ENCODE assay signal across 19 cellular contexts in genomic region chr17:75468311-75468754, GRCh38. TPM values are rescaled to one million over a fixed set of nuclear protein-coding genes. Genes with fewer than 3 reads are reported as not detected.
DNase-seq lines count a peak whose midpoint lies in the region; ATAC-seq, FAIRE-seq and TF ChIP-seq lines count a peak whose summit lies in the region.
"Had no signal": no experiment of that assay in that cellular context is flagged by ENCODE, and none has a peak within 500 bp of the region (broad histone marks: within the 10 kb centered on the region; RNA-seq: fewer than 3 reads in every experiment).

No MANE protein-coding gene starts in this region.

- DNase-seq in astrocyte (ENCODE audit: low read depth) = no peak
- DNase-seq in DMS114 treated with DMSO at 0.1 percent for 48 hours (lab: John Stamatoyannopoulos, UW; ENCODE audit: unreplicated experiment) = no peak
- no peak for DNase-seq in activated CD4-positive, alpha-beta T cell treated with anti-CD3 and anti-CD28 coated beads for 48 hours
- DNase-seq: activated naive CD8-positive, alpha-beta T cell treated with anti-CD3 and anti-CD28 coated beads for 36 hours; activated T-cell treated with anti-CD3 and anti-CD28 coated beads for 4 hours; dermis blood vessel endothelial cell; EL; mesenchymal stem cell; MM.1S; Peyer's patch; stimulated activated CD4-positive, alpha-beta T cell treated with anti-CD3 and anti-CD28 coated beads, Interleukin-15, amount 100 ng/mL, for 24 hours had no signal

- no peak overlapping the region for H3K27ac ChIP-seq in HEK293 (ENCODE audit: extremely low read depth, low read depth, low read length)
- H3K27ac ChIP-seq in astrocyte (ENCODE audit: low read depth, low read length) = no peak overlapping the region
- peak overlapping the region; percentile 42 for H3K27ac ChIP-seq in layer of hippocampus (ENCODE audit: low read depth, low read length)
- peak overlapping the region; percentile 91 for H3K27ac ChIP-seq in skeletal muscle tissue (ENCODE audit: low read depth, low read length)
- H3K27ac ChIP-seq: C4-2B, Peyer's patch had no signal

- H3K9ac ChIP-seq in astrocyte (ENCODE audit: low read length) (peak overlapping the region; percentile 8), skeletal muscle tissue (ENCODE audit: low read depth in 1 of 3, low read length in 3 of 3) (peak overlapping the region; percentile 47 to 78 (median 66))

- H3K27ac Mint-ChIP-seq in astrocyte (ENCODE audit: unreplicated experiment) = no peak overlapping the region
- H3K27ac Mint-ChIP-seq: activated naive CD8-positive, alpha-beta T cell treated with anti-CD3 and anti-CD28 coated beads for 36 hours had no signal

- no peak overlapping the region for H3K4me2 ChIP-seq in astrocyte (ENCODE audit: low read length)

- H3K9me3 Mint-ChIP-seq in astrocyte (ENCODE audit: unreplicated experiment) = no peaks in the 10 kb centered on the region
- H3K9me3 Mint-ChIP-seq: activated naive CD8-positive, alpha-beta T cell treated with anti-CD3 and anti-CD28 coated beads for 36 hours had no signal

- H3K4me1 Mint-ChIP-seq in astrocyte (ENCODE audit: low read depth, unreplicated experiment) = peaks cover 2% of the 10 kb centered on the region
- H3K4me1 Mint-ChIP-seq: activated naive CD8-positive, alpha-beta T cell treated with anti-CD3 and anti-CD28 coated beads for 36 hours had no signal

- H3K27me3 Mint-ChIP-seq in astrocyte (ENCODE audit: low read depth, unreplicated experiment) = no peaks in the 10 kb centered on the region
- H3K27me3 Mint-ChIP-seq: activated naive CD8-positive, alpha-beta T cell treated with anti-CD3 and anti-CD28 coated beads for 36 hours had no signal

- no peak for TF ChIP-seq CTCF in HEK293 (tag by site-specific recombination; IDR thresholded peaks at IDR 0.05)
- no peak for TF ChIP-seq CTCF in astrocyte (IDR thresholded peaks at IDR 0.05; ENCODE audit: insufficient read depth, low read depth, low read length)

- H3K36me3 ChIP-seq in HEK293 (ENCODE audit: control insufficient read depth in 2 of 2, insufficient read depth in 1 of 2, low read length in 2 of 2) (peaks cover 4 to 21% of the 10 kb centered on the region in 2 experiments; a peak in 2 of 3 replicates), astrocyte (ENCODE audit: insufficient read depth, low read length) (no peaks in the 10 kb centered on the region), skeletal muscle tissue (ENCODE audit: control insufficient read depth in 3 of 3, insufficient read depth in 3 of 3, low read length in 3 of 3) (peaks cover 11 to 15% (median 11%) of the 10 kb centered on the region in 3 donors)

- no peaks in the 10 kb centered on the region for H3K9me3 ChIP-seq in HEK293 (ENCODE audit: control insufficient read depth, insufficient read depth, low read depth, low read length)
- no peaks in the 10 kb centered on the region for H3K9me3 ChIP-seq in astrocyte (ENCODE audit: insufficient read depth, low read depth, low read length)
- no peaks in the 10 kb centered on the region for H3K9me3 ChIP-seq in skeletal muscle tissue (ENCODE audit: control insufficient read depth in 3 of 3, low read length in 3 of 3)
- H3K9me3 ChIP-seq: Peyer's patch had no signal

- H3K27me3 ChIP-seq in astrocyte (ENCODE audit: insufficient read depth, low read length) (no peaks in the 10 kb centered on the region), layer of hippocampus (ENCODE audit: control insufficient read depth, insufficient read depth, low read length) (no peaks in the 10 kb centered on the region), skeletal muscle tissue (ENCODE audit: control insufficient read depth in 3 of 3, insufficient read depth in 3 of 3, low read length in 3 of 3) (no peaks in the 10 kb centered on the region)
- H3K27me3 ChIP-seq: Peyer's patch had no signal

- H3K79me2 ChIP-seq in astrocyte (ENCODE audit: insufficient read depth, low read length) = peaks cover 38% of the 10 kb centered on the region

- peaks cover 27% of the 10 kb centered on the region for H4K20me1 ChIP-seq in astrocyte (ENCODE audit: insufficient read depth, low read length)

- H3K4me3 ChIP-seq in HEK293 (ENCODE audit: low read depth, low read length) (no peak overlapping the region), astrocyte (ENCODE audit: insufficient read depth, low read depth, low read length) (no peak overlapping the region), skeletal muscle tissue (ENCODE audit: low read length in 3 of 3) (peak overlapping the region; percentile 31 to 52 (median 51))
- H3K4me3 ChIP-seq: GM12878, Peyer's patch had no signal

- no peak for FAIRE-seq in astrocyte (lab: Jason Lieb, UNC)
- FAIRE-seq: GM12878 had no signal

- peaks cover 18% of the 10 kb centered on the region for H3K36me3 Mint-ChIP-seq in astrocyte (ENCODE audit: low read depth, unreplicated experiment)

- CTCF ChIA-PET in HEK293 (lab: Yijun Ruan, JAX) = interaction anchor here (0.8 to 1.5 kb wide), 2 partner anchors 35 to 165 kb away, joined by 4 to 5 read pairs; partner anchors contain the start of gene SMIM5

- POLR2A ChIA-PET in HEK293 (lab: Yijun Ruan, JAX) = no interaction called here

- H2AFZ ChIP-seq in astrocyte (ENCODE audit: low read depth, low read length) = no peak overlapping the region

- H3K4me1 ChIP-seq in HEK293 (ENCODE audit: control insufficient read depth, insufficient read depth, low read length) (no peaks in the 10 kb centered on the region), astrocyte (ENCODE audit: insufficient read depth, low read length) (no peaks in the 10 kb centered on the region), skeletal muscle tissue (ENCODE audit: control insufficient read depth in 3 of 3, insufficient read depth in 3 of 3, low read length in 3 of 3) (peaks cover 24 to 42% (median 30%) of the 10 kb centered on the region in 3 donors)
- H3K4me1 ChIP-seq: Peyer's patch had no signal

- H3K4me3 Mint-ChIP-seq in astrocyte (ENCODE audit: unreplicated experiment) = no peak overlapping the region
- H3K4me3 Mint-ChIP-seq: activated naive CD8-positive, alpha-beta T cell treated with anti-CD3 and anti-CD28 coated beads for 36 hours had no signal

- ATAC-seq in HG02798 (IDR thresholded peaks at IDR 0.05; ENCODE audit: poor library complexity, unreplicated experiment) = no peak
- ATAC-seq in activated CD4-positive, CD25-positive, alpha-beta regulatory T cell treated with anti-CD3 and anti-CD28 coated beads, Interleukin-2, amount 50 U/mL, for 24 hours = no peak
- ATAC-seq: GM12878 had no signal

TF ChIP-seq in HEK293, 187 proteins besides CTCF, POLR2A, EP300 and RAD21:
- TF ChIP-seq ZNF768 (tag by site-specific recombination; IDR thresholded peaks at IDR 0.05) (no peak), ZNF16 (tag by site-specific recombination; IDR thresholded peaks at IDR 0.05; ENCODE audit: low read depth) (0 out of 2 replicates have a peak, but pooled peaks have one; percentile 12), ZNF416 (tag by site-specific recombination; IDR thresholded peaks at IDR 0.05) (no peak), ZIC2 (tag by site-specific recombination; IDR thresholded peaks at IDR 0.05) (peak; percentile 81), ATF2 (tag by site-specific recombination; IDR thresholded peaks at IDR 0.05; ENCODE audit: low read depth) (no peak), ZNF155 (tag by site-specific recombination; IDR thresholded peaks at IDR 0.05) (no peak)

RNA-seq across cellular contexts. Expression of gene TMEM94, which starts 11.9 kb away (rescaled TPM):
- total RNA-seq in astrocyte (52.4 and 54.5 TPM in 2 replicates), skeletal muscle tissue (18.3 TPM)

RNA-seq across cellular contexts. Expression of gene CASKIN2, which starts 47.0 kb away (rescaled TPM):
- total RNA-seq in astrocyte (16.9 and 22.8 TPM in 2 replicates), skeletal muscle tissue (8.9 TPM)

RNA-seq across cellular contexts. Expression of gene TSEN54, which starts 48.0 kb away (rescaled TPM):
- total RNA-seq in astrocyte = 15.1 and 16.5 TPM in 2 replicates
- total RNA-seq in skeletal muscle tissue = 15.7 TPM

RNA-seq across cellular contexts. Expression of gene LLGL2, which starts 57.2 kb away (rescaled TPM):
- 6.9 and 14.8 TPM in 2 replicates for total RNA-seq in astrocyte
- total RNA-seq in skeletal muscle tissue = 4.7 TPM
- total RNA-seq: HT1080 had no signal

Comparison
In these comparisons a context has a peak if more than half of its experiments do, and no peak if none do; other contexts are left out.
1. H3K27ac ChIP-seq: peak in layer of hippocampus (single experiment) and skeletal muscle tissue (single experiment); none in HEK293 (single experiment) and astrocyte (single experiment).
2. H3K4me3 ChIP-seq: peak in skeletal muscle tissue (3 of 3); none in HEK293 (single experiment) and astrocyte (single experiment).